ENCODE assay signal across 2 cellular contexts in the genomic region with DNA sequence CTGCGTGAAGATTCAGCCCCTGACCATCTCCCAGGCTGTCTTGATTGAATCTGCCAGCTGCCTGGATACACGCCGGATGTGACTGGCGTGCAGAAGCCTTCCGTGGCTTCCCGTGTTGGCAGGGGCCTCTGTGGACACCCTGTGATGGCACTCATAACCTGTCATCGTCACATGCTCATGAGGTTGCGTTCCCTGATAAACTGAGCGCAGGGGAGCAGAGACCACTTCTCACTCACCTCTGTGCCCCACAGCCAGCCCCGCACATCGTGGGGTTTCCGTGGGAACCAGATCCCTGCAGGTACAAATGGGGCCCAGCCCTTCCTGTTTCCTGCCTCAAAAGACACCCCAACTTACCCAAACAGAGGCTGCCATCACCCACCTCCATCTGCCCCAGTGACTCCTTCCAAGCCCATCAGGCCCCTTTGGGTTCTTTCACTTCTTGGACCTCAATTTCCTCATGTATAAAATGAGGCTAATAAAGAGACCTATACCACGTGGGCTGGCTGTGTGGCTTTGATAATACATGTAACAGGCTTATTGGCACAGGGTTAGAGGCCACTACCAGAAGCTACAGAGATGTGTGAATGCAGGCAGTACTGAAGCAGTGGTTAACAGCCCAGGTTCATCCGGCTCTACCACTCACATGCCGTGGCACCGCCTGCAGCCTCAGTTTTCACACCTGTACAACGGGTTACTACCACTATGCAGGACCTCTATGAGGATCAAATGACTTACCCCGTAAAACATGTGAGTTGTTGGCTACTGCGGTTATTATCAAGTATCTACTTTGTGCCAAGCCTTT.
TF ChIP-seq lines count a peak whose summit lies in the region.

No MANE protein-coding gene starts in this region.

TF ChIP-seq in IMR-90, 13 proteins besides CTCF, POLR2A, EP300 and RAD21:
- TF ChIP-seq, protein P1, sequence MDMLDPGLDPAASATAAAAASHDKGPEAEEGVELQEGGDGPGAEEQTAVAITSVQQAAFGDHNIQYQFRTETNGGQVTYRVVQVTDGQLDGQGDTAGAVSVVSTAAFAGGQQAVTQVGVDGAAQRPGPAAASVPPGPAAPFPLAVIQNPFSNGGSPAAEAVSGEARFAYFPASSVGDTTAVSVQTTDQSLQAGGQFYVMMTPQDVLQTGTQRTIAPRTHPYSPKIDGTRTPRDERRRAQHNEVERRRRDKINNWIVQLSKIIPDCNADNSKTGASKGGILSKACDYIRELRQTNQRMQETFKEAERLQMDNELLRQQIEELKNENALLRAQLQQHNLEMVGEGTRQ (IDR thresholded peaks at IDR 0.05; ENCODE audit: low read depth, low read length) = no peak
- TF ChIP-seq MAFK (IDR thresholded peaks at IDR 0.05; ENCODE audit: low read depth, low read length) = no peak
- TF ChIP-seq MAZ (IDR thresholded peaks at IDR 0.05; ENCODE audit: borderline replicate concordance, low read depth, low read length) = no peak
- no peak for TF ChIP-seq RFX5 (IDR thresholded peaks at IDR 0.05; ENCODE audit: low read depth, low read length)
- TF ChIP-seq RCOR1 (IDR thresholded peaks at IDR 0.05; ENCODE audit: insufficient replicate concordance, low read length) = no peak

TF ChIP-seq in HEK293T, 16 proteins besides CTCF, POLR2A, EP300 and RAD21:
- no peak for TF ChIP-seq BHLHE40 (IDR thresholded peaks at IDR 0.05; ENCODE audit: borderline replicate concordance)
- no peak for TF ChIP-seq HDGF (IDR thresholded peaks at IDR 0.05; ENCODE audit: borderline replicate concordance)
- TF ChIP-seq ELF4 (IDR thresholded peaks at IDR 0.05) = no peak
- no peak for TF ChIP-seq FOXK2 (IDR thresholded peaks at IDR 0.05)
TF ChIP-seq in HEK293T: peak in this region for 0.
